Comparison of ENCODE assay signal across 18 cellular contexts in the genomic region with DNA sequence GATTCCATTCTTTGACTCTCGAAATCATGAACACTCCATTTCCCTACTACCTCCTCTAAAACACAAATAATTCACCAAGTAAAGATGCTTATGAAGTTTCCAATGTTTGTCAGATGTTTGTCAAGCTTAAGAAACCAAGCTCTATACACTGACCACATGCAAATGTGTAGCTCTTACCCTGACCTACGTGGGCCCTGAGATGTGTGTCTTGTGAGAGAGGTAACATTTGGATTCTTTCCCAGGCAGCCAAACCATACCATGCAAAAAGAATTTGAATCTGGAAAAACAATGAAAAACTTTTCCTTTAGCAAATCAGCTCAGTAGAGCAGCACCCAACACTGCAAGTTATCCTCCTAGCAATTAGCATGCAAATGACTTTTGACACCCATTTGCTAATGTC.
DNase-seq lines count a peak whose midpoint lies in the region; ATAC-seq, FAIRE-seq and TF ChIP-seq lines count a peak whose summit lies in the region.
"Had no signal": no experiment of that assay in that cellular context is flagged by ENCODE, and none has a peak within 500 bp of the region (broad histone marks: within the 10 kb centered on the region; RNA-seq: fewer than 3 reads in every experiment).

No MANE protein-coding gene starts in this region.

- dilution Hi-C loops in IMR-90 (cut with HindIII; ENCODE audit: low sequenced_read_pairs, unreplicated experiment) (no loop called here), endothelial cell of umbilical vein (cut with MboI; ENCODE audit: extremely low pct_ligation_motif_present, low sequenced_read_pairs) (no loop called here)

- H4K20me1 ChIP-seq in IMR-90 (ENCODE audit: insufficient read depth, low read length): no peaks in the 10 kb centered on the region
- no peaks in the 10 kb centered on the region for H4K20me1 ChIP-seq in endothelial cell of umbilical vein (replicated peaks; ENCODE audit: control insufficient read depth, extremely low read depth, insufficient read depth, low read length)
- H4K20me1 ChIP-seq in osteoblast (ENCODE audit: insufficient read depth, low read length): no peaks in the 10 kb centered on the region

- no peak for TF ChIP-seq RAD21 in IMR-90 (IDR thresholded peaks at IDR 0.05; ENCODE audit: low read length)

- no peaks in the 10 kb centered on the region; a peak in 1 of 4 replicates for H3K79me1 ChIP-seq in IMR-90 (ENCODE audit: low read depth in 1 of 2, low read length in 2 of 2)

- no peak overlapping the region for H2AK9ac ChIP-seq in IMR-90 (replicated peaks; ENCODE audit: low read depth, low read length, poor library complexity)

- peak overlapping the region; percentile 73 for H3K14ac ChIP-seq in IMR-90 (replicated peaks; ENCODE audit: low read depth, low read length)

- H3K56ac ChIP-seq in IMR-90 (ENCODE audit: extremely low read depth, insufficient read depth, low read length): no peak overlapping the region

- H3K79me2 ChIP-seq in endothelial cell of umbilical vein (ENCODE audit: control insufficient read depth, insufficient read depth, low read length) (no peaks in the 10 kb centered on the region), osteoblast (ENCODE audit: insufficient read depth, low read length) (no peaks in the 10 kb centered on the region)

- intact Hi-C loops in IMR-90 (cut with micrococcal nuclease) (no loop called here), endothelial cell of umbilical vein (cut with micrococcal nuclease) (loop anchor here (2.0 kb wide), 2 partner anchors 49 to 107 kb away; no protein-coding TSS in a partner anchor), transverse colon (cut with DNase I; ENCODE audit: low total_unique reads) (no loop called here)

- CTCF ChIA-PET in IMR-90 (lab: Yijun Ruan, JAX): interaction anchor here (1.7 kb wide), 1 partner anchor 83 kb away, joined by 4 read pairs; the partner anchor contains the start of gene RGS4
- CTCF ChIA-PET in endothelial cell of umbilical vein (lab: Charles Lee): interaction anchor here (1.5 kb wide), 1 partner anchor 83 kb away, joined by 4 read pairs; the partner anchor contains the start of gene RGS4

- H3K9me1 ChIP-seq in IMR-90 (ENCODE audit: insufficient read depth, low read length) (no peaks in the 10 kb centered on the region), endothelial cell of umbilical vein (replicated peaks; ENCODE audit: control insufficient read depth, extremely low read depth, insufficient read depth, low read length) (no peaks in the 10 kb centered on the region)

- H2AFZ ChIP-seq in IMR-90 (replicated peaks; ENCODE audit: low read length, poor library complexity) (no peak overlapping the region), endothelial cell of umbilical vein (ENCODE audit: low read depth, low read length) (no peak overlapping the region), osteoblast (ENCODE audit: low read length) (no peak overlapping the region)

- peak overlapping the region; percentile 33 for H2BK5ac ChIP-seq in IMR-90 (ENCODE audit: low read depth, low read length, poor library complexity, severe bottlenecking)

- TF ChIP-seq POLR2A in IMR-90 (IDR thresholded peaks at IDR 0.05; ENCODE audit: low read depth, low read length): no peak
- TF ChIP-seq POLR2A in endothelial cell of umbilical vein (IDR thresholded peaks at IDR 0.05; ENCODE audit: low read depth, low read length): no peak
- TF ChIP-seq POLR2A in transverse colon (IDR thresholded peaks at IDR 0.05): no peak

- WGBS in IMR-90 (ENCODE audit: extremely low coverage in 2 of 2, insufficient read length in 1 of 2), 2 experiments: no CpG with 5 or more reads among the region's 2 CpGs
- 42 to 70% methylated on average over 2 of the region's 2 CpGs for WGBS in transverse colon (ENCODE audit: low coverage in 1 of 2), 2 donors

- no peak overlapping the region; the same call in 1 of the 2 replicates for H4K5ac ChIP-seq in IMR-90 (ENCODE audit: low read depth, low read length)

- no peak for TF ChIP-seq CTCF in IMR-90 (conservative IDR thresholded peaks at IDR 0.05; ENCODE audit: low read depth, low read length)
- no peak for TF ChIP-seq CTCF in endothelial cell of umbilical vein (IDR thresholded peaks at IDR 0.05; ENCODE audit: extremely low read depth in 1 of 2, insufficient read depth in 1 of 2, low read depth in 1 of 2, low read length in 2 of 2)
- TF ChIP-seq CTCF in osteoblast (IDR thresholded peaks at IDR 0.05; ENCODE audit: extremely low read depth, low read depth, low read length): no peak
- no peak for TF ChIP-seq CTCF in transverse colon (IDR thresholded peaks at IDR 0.05)

- H3K27ac ChIP-seq in IMR-90 (ENCODE audit: insufficient read depth, low read length) (no peak overlapping the region), endothelial cell of umbilical vein (ENCODE audit: insufficient read depth, low read depth, low read length) (peak overlapping the region; percentile 75), osteoblast (ENCODE audit: low read depth, low read length) (peak overlapping the region; percentile 80), transverse colon (no peak overlapping the region)

- H3K9ac ChIP-seq in IMR-90 (ENCODE audit: low read depth, low read length): no peak overlapping the region
- no peak overlapping the region for H3K9ac ChIP-seq in endothelial cell of umbilical vein (replicated peaks; ENCODE audit: extremely low read depth, insufficient read depth, low read length)

- H3K4me2 ChIP-seq in IMR-90 (ENCODE audit: low read depth, low read length) (no peak overlapping the region), endothelial cell of umbilical vein (ENCODE audit: insufficient read depth, low read length) (no peak overlapping the region), osteoblast (ENCODE audit: insufficient read depth, low read length) (no peak overlapping the region)

- H3K9me3 ChIP-seq in IMR-90 (ENCODE audit: control insufficient read depth, insufficient read depth, low read length) (no peaks in the 10 kb centered on the region), endothelial cell of umbilical vein (replicated peaks; ENCODE audit: control insufficient read depth, insufficient read depth, low read length) (no peaks in the 10 kb centered on the region), osteoblast (ENCODE audit: low read depth, low read length) (no peaks in the 10 kb centered on the region), transverse colon (no peaks in the 10 kb centered on the region)

- H2AK5ac ChIP-seq in IMR-90 (ENCODE audit: low read depth, low read length): peak overlapping the region; percentile 54; the same call in 1 of the 2 replicates

- H3K23ac ChIP-seq in IMR-90 (ENCODE audit: low read depth, low read length): peak overlapping the region; percentile 23; the same call in 1 of the 2 replicates

- peak overlapping the region; percentile 82; the same call in 1 of the 2 replicates for H2BK120ac ChIP-seq in IMR-90 (ENCODE audit: low read depth, low read length)

- peak overlapping the region; percentile 82; the same call in 1 of the 2 replicates for H2BK20ac ChIP-seq in IMR-90 (ENCODE audit: low read depth, low read length)

- FAIRE-seq in endothelial cell of umbilical vein (lab: Jason Lieb, UNC): no peak
- FAIRE-seq: G401.6, GM12891 had no signal

- no peak overlapping the region for H4K91ac ChIP-seq in IMR-90 (ENCODE audit: insufficient read depth, low read depth, low read length)

- peak overlapping the region; percentile 42 to 49; a peak in 3 of 4 replicates for H4K8ac ChIP-seq in IMR-90 (ENCODE audit: low read depth in 2 of 2, low read length in 2 of 2)

- ATAC-seq in IMR-90 (ENCODE audit: low read depth): no peak

- BruUV-seq in IMR-90 (replicated peaks; lab: Mats Ljungman, UMichigan) (no TSS peak), endothelial cell of umbilical vein (replicated peaks; lab: Mats Ljungman, UMichigan) (no TSS peak)

- in situ Hi-C loops in IMR-90 (cut with MboI; ENCODE audit: low sequenced_read_pairs): no loop called here
- in situ Hi-C loops in transverse colon (cut with MboI; ENCODE audit: low pct_ligation_motif_present in 1 of 4, low pct_unique_long_range_greater_than_20kb in 1 of 4, low sequenced_read_pairs in 3 of 4): no loop called here

- no peaks in the 10 kb centered on the region for H3K27me3 ChIP-seq in IMR-90 (ENCODE audit: control insufficient read depth, insufficient read depth, low read length)
- no peaks in the 10 kb centered on the region for H3K27me3 ChIP-seq in endothelial cell of umbilical vein (ENCODE audit: control insufficient read depth in 2 of 2, insufficient read depth in 2 of 2, low read length in 2 of 2)
- H3K27me3 ChIP-seq in osteoblast (ENCODE audit: insufficient read depth, low read length): no peaks in the 10 kb centered on the region
- H3K27me3 ChIP-seq in transverse colon: no peaks in the 10 kb centered on the region

- H3K36me3 ChIP-seq in IMR-90 (ENCODE audit: control insufficient read depth, insufficient read depth, low read length): no peaks in the 10 kb centered on the region
- H3K36me3 ChIP-seq in endothelial cell of umbilical vein (ENCODE audit: control insufficient read depth in 2 of 2, extremely low read depth in 1 of 2, insufficient read depth in 2 of 2, low read length in 2 of 2): no peaks in the 10 kb centered on the region
- no peaks in the 10 kb centered on the region for H3K36me3 ChIP-seq in osteoblast (ENCODE audit: insufficient read depth, low read length)
- no peaks in the 10 kb centered on the region for H3K36me3 ChIP-seq in transverse colon

- TF ChIP-seq EP300 in transverse colon (IDR thresholded peaks at IDR 0.05; ENCODE audit: low read depth): no peak

- DNase-seq in IMR-90: peak; percentile 67
- DNase-seq in astrocyte of the hippocampus (ENCODE audit: low read depth, low spot score): peak; percentile 45
- no peak for DNase-seq in endothelial cell of umbilical vein (ENCODE audit: low read depth, low spot score)
- DNase-seq in osteoblast (ENCODE audit: insufficient read length, low spot score, missing footprints): no peak
- DNase-seq in NCI-H1436 treated with DMSO at 0.1 percent for 48 hours (lab: John Stamatoyannopoulos, UW): no peak
- no peak for DNase-seq in NCI-H510A treated with DMSO at 0.1 percent for 48 hours (lab: John Stamatoyannopoulos, UW)
- no peak for DNase-seq in transverse colon
- no peak for DNase-seq in DMS114 treated with DMSO at 0.1 percent for 48 hours (lab: John Stamatoyannopoulos, UW; ENCODE audit: unreplicated experiment)
- DNase-seq: C1 segment of cervical spinal cord; Calu3; CD4-positive, alpha-beta T cell; DMS 273 treated with DMSO at 0.1 percent for 48 hours; DMS79 treated with DMSO at 0.1 percent for 48 hours; EL; GOT3; HCEC 1CT had no signal

- no peak overlapping the region; the same call in 1 of the 2 replicates for H3K18ac ChIP-seq in IMR-90 (ENCODE audit: low read depth, low read length)

- peak overlapping the region; percentile 56; the same call in 1 of the 2 replicates for H3K4ac ChIP-seq in IMR-90 (ENCODE audit: low read depth, low read length)

- H2BK15ac ChIP-seq in IMR-90 (ENCODE audit: low read depth, low read length): peak overlapping the region; percentile 75; the same call in 1 of the 3 replicates

- H3K4me1 ChIP-seq in IMR-90 (ENCODE audit: control insufficient read depth, insufficient read depth, low read length): no peaks in the 10 kb centered on the region; the same call in 1 of the 2 replicates
- peaks cover 27% of the 10 kb centered on the region for H3K4me1 ChIP-seq in endothelial cell of umbilical vein (ENCODE audit: control insufficient read depth, extremely low read depth, insufficient read depth, low read length)
- H3K4me1 ChIP-seq in osteoblast (ENCODE audit: insufficient read depth, low read length): peaks cover 31% of the 10 kb centered on the region
- no peaks in the 10 kb centered on the region for H3K4me1 ChIP-seq in transverse colon

- POLR2A ChIA-PET in IMR-90 (lab: Charles Lee; ENCODE audit: unreplicated experiment) (no interaction called here), endothelial cell of umbilical vein (lab: Charles Lee) (no interaction called here)

- H3K4me3 ChIP-seq in IMR-90 (ENCODE audit: insufficient read depth, low read depth, low read length) (no peak overlapping the region), endothelial cell of umbilical vein (replicated peaks in 1 of 3; ENCODE audit: insufficient read depth in 1 of 3, low read depth in 1 of 3, low read length in 3 of 3) (no peak overlapping the region), osteoblast (ENCODE audit: insufficient read depth, low read length) (no peak overlapping the region), transverse colon (no peak overlapping the region)

Comparison
In these comparisons a context has a peak if more than half of its experiments do, and no peak if none do; other contexts are left out.
1. DNase-seq: peak in IMR-90 (single experiment) and astrocyte of the hippocampus (single experiment); none in endothelial cell of umbilical vein (single experiment), osteoblast (single experiment), NCI-H1436 treated with DMSO at 0.1 percent for 48 hours (single experiment), NCI-H510A treated with DMSO at 0.1 percent for 48 hours (single experiment), transverse colon (single experiment) and DMS114 treated with DMSO at 0.1 percent for 48 hours (single experiment).
2. H3K27ac ChIP-seq: peak in endothelial cell of umbilical vein (single experiment) and osteoblast (single experiment); none in IMR-90 (single experiment) and transverse colon (0 of 4).